Comparison of ENCODE assay signal across 7 cellular contexts in genomic region chr12:108696111-108696995, GRCh38. TPM values are rescaled to one million over a fixed set of nuclear protein-coding genes. Genes with fewer than 3 reads are reported as not detected.
A peak's percentile ranks its signal among the peaks of the same experiment; 100 is the strongest.
DNase-seq lines count a peak whose midpoint lies in the region; ATAC-seq and TF ChIP-seq lines count a peak whose summit lies in the region.

No MANE protein-coding gene starts in this region.

- DNase-seq in HS-27A (ENCODE audit: low read depth) = peak; percentile 77
- DNase-seq in T-helper 2 cell treated with Interferon-gamma antibody and Interleukin-4, amounts not matched to agents 5 μg/mL and 100 μg/mL, for 36 hours (ENCODE audit: low spot score) = peak; percentile 74
- peak; percentile 100 for DNase-seq in fibroblast of the aortic adventitia (ENCODE audit: low read depth)
- DNase-seq in stimulated activated CD8-positive, alpha-beta memory T cell treated with anti-CD3 and anti-CD28 coated beads, Interleukin-7, amount 100 ng/mL, for 24 hours (ENCODE audit: low read depth) = peak; percentile 6
- no peak for DNase-seq in SKM-1 (lab: John Stamatoyannopoulos, UW; ENCODE audit: unreplicated experiment)

- ATAC-seq in GM21515 (IDR thresholded peaks at IDR 0.05; ENCODE audit: unreplicated experiment) = no peak
- no peak for ATAC-seq in GM18868 (IDR thresholded peaks at IDR 0.05; ENCODE audit: unreplicated experiment)

- H3K4me1 Mint-ChIP-seq in T-helper 2 cell treated with Interferon-gamma antibody and Interleukin-4, amounts not matched to agents 5 μg/mL and 100 μg/mL, for 36 hours (ENCODE audit: low read depth) = peaks cover 49% of the 10 kb centered on the region

- H3K4me3 Mint-ChIP-seq in T-helper 2 cell treated with Interferon-gamma antibody and Interleukin-4, amounts not matched to agents 5 μg/mL and 100 μg/mL, for 36 hours = peak overlapping the region; percentile 42

- peak overlapping the region; percentile 12 for H3K27ac Mint-ChIP-seq in T-helper 2 cell treated with Interferon-gamma antibody and Interleukin-4, amounts not matched to agents 5 μg/mL and 100 μg/mL, for 36 hours

- H3K9me3 Mint-ChIP-seq in T-helper 2 cell treated with Interferon-gamma antibody and Interleukin-4, amounts not matched to agents 5 μg/mL and 100 μg/mL, for 36 hours = no peaks in the 10 kb centered on the region

- H3K4me3 ChIP-seq in fibroblast of the aortic adventitia (ENCODE audit: low read depth, low read length) = peak overlapping the region; percentile 46

- peaks cover 15% of the 10 kb centered on the region for H3K36me3 Mint-ChIP-seq in T-helper 2 cell treated with Interferon-gamma antibody and Interleukin-4, amounts not matched to agents 5 μg/mL and 100 μg/mL, for 36 hours (ENCODE audit: low read depth)

- no peak for TF ChIP-seq CTCF in fibroblast of the aortic adventitia (IDR thresholded peaks at IDR 0.05; ENCODE audit: insufficient read depth, low read length)

- H3K27me3 Mint-ChIP-seq in T-helper 2 cell treated with Interferon-gamma antibody and Interleukin-4, amounts not matched to agents 5 μg/mL and 100 μg/mL, for 36 hours (ENCODE audit: low read depth) = no peaks in the 10 kb centered on the region

RNA-seq across cellular contexts. Expression of gene CORO1C, which starts 35.0 kb away (rescaled TPM):
- total RNA-seq in fibroblast of the aortic adventitia (ENCODE audit: low replicate concordance) = 202 and 234 TPM in 2 replicates
